In the genomic region with DNA sequence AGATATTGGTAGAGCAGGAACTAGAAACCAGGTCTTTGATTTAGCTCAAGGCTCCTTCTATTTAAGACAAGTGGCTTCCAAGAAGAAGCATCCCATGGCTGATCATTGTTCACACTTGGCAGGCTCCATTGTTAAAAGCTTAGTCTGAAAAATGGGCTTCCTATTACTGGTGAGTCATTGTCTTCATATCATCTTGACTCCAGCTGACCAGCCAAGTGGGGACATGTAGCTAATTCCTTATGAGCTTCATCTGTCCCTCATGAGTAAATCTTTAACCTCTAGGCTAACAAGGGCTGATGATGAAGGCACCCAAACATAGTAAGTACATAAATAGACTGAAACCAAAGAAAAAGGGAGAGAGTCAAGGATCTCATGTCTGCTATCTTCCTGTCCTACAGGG, we compare ENCODE assay signal across 1 cellular context.
TF ChIP-seq lines count a peak whose summit lies in the region.

No MANE protein-coding gene starts in this region.

TF ChIP-seq in K562, 482 proteins besides CTCF, POLR2A, EP300 and RAD21 (continued from another document):
- TF ChIP-seq, protein P1, sequence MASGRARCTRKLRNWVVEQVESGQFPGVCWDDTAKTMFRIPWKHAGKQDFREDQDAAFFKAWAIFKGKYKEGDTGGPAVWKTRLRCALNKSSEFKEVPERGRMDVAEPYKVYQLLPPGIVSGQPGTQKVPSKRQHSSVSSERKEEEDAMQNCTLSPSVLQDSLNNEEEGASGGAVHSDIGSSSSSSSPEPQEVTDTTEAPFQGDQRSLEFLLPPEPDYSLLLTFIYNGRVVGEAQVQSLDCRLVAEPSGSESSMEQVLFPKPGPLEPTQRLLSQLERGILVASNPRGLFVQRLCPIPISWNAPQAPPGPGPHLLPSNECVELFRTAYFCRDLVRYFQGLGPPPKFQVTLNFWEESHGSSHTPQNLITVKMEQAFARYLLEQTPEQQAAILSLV (tag; IDR thresholded peaks at IDR 0.05) = no peak
- TF ChIP-seq SLC30A9 (CRISPR knock-in tag; IDR thresholded peaks at IDR 0.05) (no peak), RBM25 (IDR thresholded peaks at IDR 0.05; ENCODE audit: low read depth, low read length, severe bottlenecking) (peak; percentile 20), RAD51 (IDR thresholded peaks at IDR 0.05; ENCODE audit: borderline replicate concordance, low read depth) (no peak), ZNF12 (CRISPR knock-in tag; IDR thresholded peaks at IDR 0.05) (no peak), TAF15 (IDR thresholded peaks at IDR 0.05; ENCODE audit: low read depth, low read length) (no peak), TRIM24 (IDR thresholded peaks at IDR 0.05) (no peak), NFE2 (IDR thresholded peaks at IDR 0.05; ENCODE audit: low read depth) (peak; percentile 42; the same call in 1 of the 2 replicates), GTF2E2 (tag; IDR thresholded peaks at IDR 0.05) (no peak), DPF2 (IDR thresholded peaks at IDR 0.05) (peak; percentile 28; the same call in 1 of the 2 replicates), JUND (IDR thresholded peaks at IDR 0.05; ENCODE audit: borderline replicate concordance, low read depth, low read length) (peak; percentile 78), JUND (tag; IDR thresholded peaks at IDR 0.05; ENCODE audit: borderline replicate concordance, low read depth, low read length) (peak; percentile 86; the same call in 2 of the 3 replicates), CBFA2T3 (IDR thresholded peaks at IDR 0.05) (0 out of 2 replicates have a peak, but pooled peaks have one; percentile 24), ZNF707 (CRISPR knock-in tag; conservative IDR thresholded peaks at IDR 0.05) (no peak), DACH1 (IDR thresholded peaks at IDR 0.05; ENCODE audit: partially characterized antibody) (peak; percentile 39)
- TF ChIP-seq, protein P2, sequence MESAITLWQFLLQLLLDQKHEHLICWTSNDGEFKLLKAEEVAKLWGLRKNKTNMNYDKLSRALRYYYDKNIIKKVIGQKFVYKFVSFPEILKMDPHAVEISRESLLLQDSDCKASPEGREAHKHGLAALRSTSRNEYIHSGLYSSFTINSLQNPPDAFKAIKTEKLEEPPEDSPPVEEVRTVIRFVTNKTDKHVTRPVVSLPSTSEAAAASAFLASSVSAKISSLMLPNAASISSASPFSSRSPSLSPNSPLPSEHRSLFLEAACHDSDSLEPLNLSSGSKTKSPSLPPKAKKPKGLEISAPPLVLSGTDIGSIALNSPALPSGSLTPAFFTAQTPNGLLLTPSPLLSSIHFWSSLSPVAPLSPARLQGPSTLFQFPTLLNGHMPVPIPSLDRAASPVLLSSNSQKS (CRISPR knock-in tag; IDR thresholded peaks at IDR 0.05) = no peak
- TF ChIP-seq, protein P3, sequence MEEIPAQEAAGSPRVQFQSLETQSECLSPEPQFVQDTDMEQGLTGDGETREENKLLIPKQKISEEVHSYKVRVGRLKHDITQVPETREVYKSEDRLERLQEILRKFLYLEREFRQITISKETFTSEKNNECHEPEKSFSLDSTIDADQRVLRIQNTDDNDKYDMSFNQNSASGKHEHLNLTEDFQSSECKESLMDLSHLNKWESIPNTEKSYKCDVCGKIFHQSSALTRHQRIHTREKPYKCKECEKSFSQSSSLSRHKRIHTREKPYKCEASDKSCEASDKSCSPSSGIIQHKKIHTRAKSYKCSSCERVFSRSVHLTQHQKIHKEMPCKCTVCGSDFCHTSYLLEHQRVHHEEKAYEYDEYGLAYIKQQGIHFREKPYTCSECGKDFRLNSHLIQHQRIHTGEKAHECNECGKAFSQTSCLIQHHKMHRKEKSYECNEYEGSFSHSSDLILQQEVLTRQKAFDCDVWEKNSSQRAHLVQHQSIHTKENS (CRISPR knock-in tag; IDR thresholded peaks at IDR 0.05) = no peak
- TF ChIP-seq, protein P4, sequence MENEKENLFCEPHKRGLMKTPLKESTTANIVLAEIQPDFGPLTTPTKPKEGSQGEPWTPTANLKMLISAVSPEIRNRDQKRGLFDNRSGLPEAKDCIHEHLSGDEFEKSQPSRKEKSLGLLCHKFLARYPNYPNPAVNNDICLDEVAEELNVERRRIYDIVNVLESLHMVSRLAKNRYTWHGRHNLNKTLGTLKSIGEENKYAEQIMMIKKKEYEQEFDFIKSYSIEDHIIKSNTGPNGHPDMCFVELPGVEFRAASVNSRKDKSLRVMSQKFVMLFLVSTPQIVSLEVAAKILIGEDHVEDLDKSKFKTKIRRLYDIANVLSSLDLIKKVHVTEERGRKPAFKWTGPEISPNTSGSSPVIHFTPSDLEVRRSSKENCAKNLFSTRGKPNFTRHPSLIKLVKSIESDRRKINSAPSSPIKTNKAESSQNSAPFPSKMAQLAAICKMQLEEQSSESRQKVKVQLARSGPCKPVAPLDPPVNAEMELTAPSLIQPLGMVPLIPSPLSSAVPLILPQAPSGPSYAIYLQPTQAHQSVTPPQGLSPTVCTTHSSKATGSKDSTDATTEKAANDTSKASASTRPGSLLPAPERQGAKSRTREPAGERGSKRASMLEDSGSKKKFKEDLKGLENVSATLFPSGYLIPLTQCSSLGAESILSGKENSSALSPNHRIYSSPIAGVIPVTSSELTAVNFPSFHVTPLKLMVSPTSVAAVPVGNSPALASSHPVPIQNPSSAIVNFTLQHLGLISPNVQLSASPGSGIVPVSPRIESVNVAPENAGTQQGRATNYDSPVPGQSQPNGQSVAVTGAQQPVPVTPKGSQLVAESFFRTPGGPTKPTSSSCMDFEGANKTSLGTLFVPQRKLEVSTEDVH (IDR thresholded peaks at IDR 0.05; ENCODE audit: low read depth, partially characterized antibody) = no peak
- TF ChIP-seq, protein P5, sequence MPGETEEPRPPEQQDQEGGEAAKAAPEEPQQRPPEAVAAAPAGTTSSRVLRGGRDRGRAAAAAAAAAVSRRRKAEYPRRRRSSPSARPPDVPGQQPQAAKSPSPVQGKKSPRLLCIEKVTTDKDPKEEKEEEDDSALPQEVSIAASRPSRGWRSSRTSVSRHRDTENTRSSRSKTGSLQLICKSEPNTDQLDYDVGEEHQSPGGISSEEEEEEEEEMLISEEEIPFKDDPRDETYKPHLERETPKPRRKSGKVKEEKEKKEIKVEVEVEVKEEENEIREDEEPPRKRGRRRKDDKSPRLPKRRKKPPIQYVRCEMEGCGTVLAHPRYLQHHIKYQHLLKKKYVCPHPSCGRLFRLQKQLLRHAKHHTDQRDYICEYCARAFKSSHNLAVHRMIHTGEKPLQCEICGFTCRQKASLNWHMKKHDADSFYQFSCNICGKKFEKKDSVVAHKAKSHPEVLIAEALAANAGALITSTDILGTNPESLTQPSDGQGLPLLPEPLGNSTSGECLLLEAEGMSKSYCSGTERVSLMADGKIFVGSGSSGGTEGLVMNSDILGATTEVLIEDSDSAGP (CRISPR knock-in tag; IDR thresholded peaks at IDR 0.05) = no peak
- TF ChIP-seq, protein P6, sequence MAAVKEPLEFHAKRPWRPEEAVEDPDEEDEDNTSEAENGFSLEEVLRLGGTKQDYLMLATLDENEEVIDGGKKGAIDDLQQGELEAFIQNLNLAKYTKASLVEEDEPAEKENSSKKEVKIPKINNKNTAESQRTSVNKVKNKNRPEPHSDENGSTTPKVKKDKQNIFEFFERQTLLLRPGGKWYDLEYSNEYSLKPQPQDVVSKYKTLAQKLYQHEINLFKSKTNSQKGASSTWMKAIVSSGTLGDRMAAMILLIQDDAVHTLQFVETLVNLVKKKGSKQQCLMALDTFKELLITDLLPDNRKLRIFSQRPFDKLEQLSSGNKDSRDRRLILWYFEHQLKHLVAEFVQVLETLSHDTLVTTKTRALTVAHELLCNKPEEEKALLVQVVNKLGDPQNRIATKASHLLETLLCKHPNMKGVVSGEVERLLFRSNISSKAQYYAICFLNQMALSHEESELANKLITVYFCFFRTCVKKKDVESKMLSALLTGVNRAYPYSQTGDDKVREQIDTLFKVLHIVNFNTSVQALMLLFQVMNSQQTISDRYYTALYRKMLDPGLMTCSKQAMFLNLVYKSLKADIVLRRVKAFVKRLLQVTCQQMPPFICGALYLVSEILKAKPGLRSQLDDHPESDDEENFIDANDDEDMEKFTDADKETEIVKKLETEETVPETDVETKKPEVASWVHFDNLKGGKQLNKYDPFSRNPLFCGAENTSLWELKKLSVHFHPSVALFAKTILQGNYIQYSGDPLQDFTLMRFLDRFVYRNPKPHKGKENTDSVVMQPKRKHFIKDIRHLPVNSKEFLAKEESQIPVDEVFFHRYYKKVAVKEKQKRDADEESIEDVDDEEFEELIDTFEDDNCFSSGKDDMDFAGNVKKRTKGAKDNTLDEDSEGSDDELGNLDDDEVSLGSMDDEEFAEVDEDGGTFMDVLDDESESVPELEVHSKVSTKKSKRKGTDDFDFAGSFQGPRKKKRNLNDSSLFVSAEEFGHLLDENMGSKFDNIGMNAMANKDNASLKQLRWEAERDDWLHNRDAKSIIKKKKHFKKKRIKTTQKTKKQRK (IDR thresholded peaks at IDR 0.05; ENCODE audit: borderline replicate concordance, low read depth, low read length) = no peak
- TF ChIP-seq, protein P7, sequence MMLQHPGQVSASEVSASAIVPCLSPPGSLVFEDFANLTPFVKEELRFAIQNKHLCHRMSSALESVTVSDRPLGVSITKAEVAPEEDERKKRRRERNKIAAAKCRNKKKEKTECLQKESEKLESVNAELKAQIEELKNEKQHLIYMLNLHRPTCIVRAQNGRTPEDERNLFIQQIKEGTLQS (IDR thresholded peaks at IDR 0.05) = peak; percentile 71
- TF ChIP-seq, protein P7 (CRISPR knock-in tag; conservative IDR thresholded peaks at IDR 0.05) = no peak
- TF ChIP-seq, protein P8, sequence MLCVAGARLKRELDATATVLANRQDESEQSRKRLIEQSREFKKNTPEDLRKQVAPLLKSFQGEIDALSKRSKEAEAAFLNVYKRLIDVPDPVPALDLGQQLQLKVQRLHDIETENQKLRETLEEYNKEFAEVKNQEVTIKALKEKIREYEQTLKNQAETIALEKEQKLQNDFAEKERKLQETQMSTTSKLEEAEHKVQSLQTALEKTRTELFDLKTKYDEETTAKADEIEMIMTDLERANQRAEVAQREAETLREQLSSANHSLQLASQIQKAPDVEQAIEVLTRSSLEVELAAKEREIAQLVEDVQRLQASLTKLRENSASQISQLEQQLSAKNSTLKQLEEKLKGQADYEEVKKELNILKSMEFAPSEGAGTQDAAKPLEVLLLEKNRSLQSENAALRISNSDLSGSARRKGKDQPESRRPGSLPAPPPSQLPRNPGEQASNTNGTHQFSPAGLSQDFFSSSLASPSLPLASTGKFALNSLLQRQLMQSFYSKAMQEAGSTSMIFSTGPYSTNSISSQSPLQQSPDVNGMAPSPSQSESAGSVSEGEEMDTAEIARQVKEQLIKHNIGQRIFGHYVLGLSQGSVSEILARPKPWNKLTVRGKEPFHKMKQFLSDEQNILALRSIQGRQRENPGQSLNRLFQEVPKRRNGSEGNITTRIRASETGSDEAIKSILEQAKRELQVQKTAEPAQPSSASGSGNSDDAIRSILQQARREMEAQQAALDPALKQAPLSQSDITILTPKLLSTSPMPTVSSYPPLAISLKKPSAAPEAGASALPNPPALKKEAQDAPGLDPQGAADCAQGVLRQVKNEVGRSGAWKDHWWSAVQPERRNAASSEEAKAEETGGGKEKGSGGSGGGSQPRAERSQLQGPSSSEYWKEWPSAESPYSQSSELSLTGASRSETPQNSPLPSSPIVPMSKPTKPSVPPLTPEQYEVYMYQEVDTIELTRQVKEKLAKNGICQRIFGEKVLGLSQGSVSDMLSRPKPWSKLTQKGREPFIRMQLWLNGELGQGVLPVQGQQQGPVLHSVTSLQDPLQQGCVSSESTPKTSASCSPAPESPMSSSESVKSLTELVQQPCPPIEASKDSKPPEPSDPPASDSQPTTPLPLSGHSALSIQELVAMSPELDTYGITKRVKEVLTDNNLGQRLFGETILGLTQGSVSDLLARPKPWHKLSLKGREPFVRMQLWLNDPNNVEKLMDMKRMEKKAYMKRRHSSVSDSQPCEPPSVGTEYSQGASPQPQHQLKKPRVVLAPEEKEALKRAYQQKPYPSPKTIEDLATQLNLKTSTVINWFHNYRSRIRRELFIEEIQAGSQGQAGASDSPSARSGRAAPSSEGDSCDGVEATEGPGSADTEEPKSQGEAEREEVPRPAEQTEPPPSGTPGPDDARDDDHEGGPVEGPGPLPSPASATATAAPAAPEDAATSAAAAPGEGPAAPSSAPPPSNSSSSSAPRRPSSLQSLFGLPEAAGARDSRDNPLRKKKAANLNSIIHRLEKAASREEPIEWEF (CRISPR knock-in tag; IDR thresholded peaks at IDR 0.05) = no peak
